Comparison of ENCODE assay signal across 24 cellular contexts in genomic region chr6:15044146-15044882, GRCh38.
DNase-seq lines count a peak whose midpoint lies in the region; ATAC-seq, FAIRE-seq and TF ChIP-seq lines count a peak whose summit lies in the region.
"Had no signal": no experiment of that assay in that cellular context is flagged by ENCODE, and none has a peak within 500 bp of the region (broad histone marks: within the 10 kb centered on the region; RNA-seq: fewer than 3 reads in every experiment).

No MANE protein-coding gene starts in this region.

- intact Hi-C loops in Caco-2 (cut with micrococcal nuclease; ENCODE audit: unreplicated experiment): no loop called here
- intact Hi-C loops in K562 (cut with micrococcal nuclease): no loop called here

- H3K79me1 ChIP-seq in mesendoderm (ENCODE audit: low read length): no peaks in the 10 kb centered on the region

- no peak overlapping the region for H2BK15ac ChIP-seq in mesendoderm (replicated peaks; ENCODE audit: low read depth)

- H4K20me1 ChIP-seq in K562 (replicated peaks; ENCODE audit: control insufficient read depth, insufficient read depth, low read length): no peaks in the 10 kb centered on the region
- H4K20me1 ChIP-seq: BLaER1 treated with 17β-estradiol and CSF1 and Interleukin-3, amounts not matched to agents 10 nM and 100 nM had no signal

- H3K27me3 ChIP-seq in Caco-2 (replicated peaks; ENCODE audit: control insufficient read depth, insufficient read depth, low read length) (no peaks in the 10 kb centered on the region), K562 (ENCODE audit: control insufficient read depth in 2 of 2, insufficient read depth in 2 of 2, low read length in 2 of 2) (no peaks in the 10 kb centered on the region), mesendoderm (ENCODE audit: insufficient read depth, low read length, poor library complexity) (no peaks in the 10 kb centered on the region)
- H3K27me3 ChIP-seq: BLaER1 treated with 17β-estradiol and CSF1 and Interleukin-3, amounts not matched to agents 10 nM and 100 nM; Peyer's patch had no signal

- no peak overlapping the region for H3K4me2 ChIP-seq in K562 (ENCODE audit: insufficient read depth, low read length)
- no peak overlapping the region for H3K4me2 ChIP-seq in mesendoderm (ENCODE audit: low read length)
- H3K4me2 ChIP-seq: A549; BLaER1 treated with 17β-estradiol and CSF1 and Interleukin-3, amounts not matched to agents 10 nM and 100 nM had no signal

- H3K18ac ChIP-seq in mesendoderm (ENCODE audit: low read length): no peak overlapping the region

- no peak for TF ChIP-seq POLR2A in K562 (conservative IDR thresholded peaks at IDR 0.05)

- H3K56ac ChIP-seq in mesendoderm (ENCODE audit: low read length): no peak overlapping the region

- H2BK5ac ChIP-seq in mesendoderm (ENCODE audit: low read length): no peak overlapping the region

- no peak overlapping the region for H3K4me3 Mint-ChIP-seq in Caco-2 (ENCODE audit: unreplicated experiment)
- H3K4me3 Mint-ChIP-seq: CD4-positive, alpha-beta T cell; H9 had no signal

- H3K4me1 ChIP-seq in Caco-2: peaks cover 26% of the 10 kb centered on the region
- peaks cover 3 to 11% of the 10 kb centered on the region in 2 experiments; a peak in 4 of 5 replicates for H3K4me1 ChIP-seq in K562 (replicated peaks in 1 of 2; ENCODE audit: control insufficient read depth in 2 of 2, insufficient read depth in 2 of 2, low read length in 2 of 2)
- H3K4me1 ChIP-seq in mesendoderm (ENCODE audit: control insufficient read depth, low read depth, low read length): peaks cover 8% of the 10 kb centered on the region
- H3K4me1 ChIP-seq: A549 had no signal

- no peaks in the 10 kb centered on the region for H3K36me3 Mint-ChIP-seq in Caco-2 (ENCODE audit: insufficient read depth, unreplicated experiment)

- no peak overlapping the region for H4K5ac ChIP-seq in mesendoderm (ENCODE audit: low read length)

- no peaks in the 10 kb centered on the region for H3K27me3 Mint-ChIP-seq in Caco-2 (ENCODE audit: insufficient read depth, unreplicated experiment)
- H3K27me3 Mint-ChIP-seq: CD4-positive, alpha-beta T cell had no signal

- H3K23ac ChIP-seq in mesendoderm (ENCODE audit: low read length): no peak overlapping the region

- no peaks in the 10 kb centered on the region for H3K9me3 ChIP-seq in Caco-2
- H3K9me3 ChIP-seq in K562 (replicated peaks; ENCODE audit: control insufficient read depth, insufficient read depth, low read depth, low read length): no peaks in the 10 kb centered on the region
- H3K9me3 ChIP-seq: A549; BLaER1 treated with 17β-estradiol and CSF1 and Interleukin-3, amounts not matched to agents 10 nM and 100 nM; Peyer's patch had no signal

- H2BK120ac ChIP-seq in mesendoderm (ENCODE audit: low read depth, low read length): no peak overlapping the region

- DNase-seq in Caco-2 (peak in 1 of 2 experiments; percentile 5), ELF-1 (ENCODE audit: low read depth, low spot score) (peak; percentile 41), K562 (ENCODE audit: extremely low read depth in 1 of 4, low spot score in 3 of 4) (no peak), mesendoderm (peak; percentile 52), foreskin fibroblast (no peak), COLO829 (ENCODE audit: low spot score) (no peak)
- DNase-seq: AML-193; CD4-positive, alpha-beta T cell; COR-L47; DMS 273 treated with DMSO at 0.1 percent for 48 hours; DMS79 treated with DMSO at 0.1 percent for 48 hours; H9; Karpas-422; NCI-H1092 treated with DMSO at 0.1 percent for 48 hours; NCI-H1436; NCI-H187; NCI-H446; NCI-H524 treated with DMSO at 0.1 percent for 48 hours; Peyer's patch; SHP77 treated with DMSO at 0.1 percent for 48 hours; T-helper 1 cell had no signal

- POLR2A ChIA-PET in Caco-2 (lab: Charles Lee): no interaction called here
- POLR2A ChIA-PET in K562 (lab: Yijun Ruan, JAX): interaction anchor here (1.0 to 1.7 kb wide), 2 partner anchors 8 to 199 kb away, joined by 3 to 6 read pairs; no protein-coding TSS in a partner anchor

- ATAC-seq in K562 (peak; percentile 20), HG02885 (IDR thresholded peaks at IDR 0.05; ENCODE audit: poor library complexity, unreplicated experiment) (no peak)
- ATAC-seq: A549 had no signal

- H3K9me3 Mint-ChIP-seq in Caco-2 (ENCODE audit: unreplicated experiment): no peaks in the 10 kb centered on the region
- H3K9me3 Mint-ChIP-seq: CD4-positive, alpha-beta T cell; H9 had no signal

- in situ Hi-C loops in K562 (cut with MboI): no loop called here

- H4K8ac ChIP-seq in mesendoderm (ENCODE audit: low read depth, low read length): no peak overlapping the region

- WGBS in K562 (ENCODE audit: insufficient coverage, low coverage, missing lambda C conversion rate): 67% methylated on average over 4 of the region's 4 CpGs
- WGBS in mesendoderm (ENCODE audit: extremely low coverage, insufficient coverage, low lambda C conversion rate): no CpG with 5 or more reads among the region's 4 CpGs

- H3K27ac ChIP-seq in K562 (ENCODE audit: extremely low read depth, low read depth, low read length) (no peak overlapping the region), mesendoderm (ENCODE audit: low read depth, low read length) (peak overlapping the region; percentile 46)
- H3K27ac ChIP-seq: A549; BLaER1 treated with 17β-estradiol and CSF1 and Interleukin-3, amounts not matched to agents 10 nM and 100 nM; Peyer's patch had no signal

- H2AFZ ChIP-seq in K562 (ENCODE audit: low read depth, low read length): no peak overlapping the region

- H3K79me2 ChIP-seq in K562 (ENCODE audit: control insufficient read depth, insufficient read depth, low read length) (no peaks in the 10 kb centered on the region), mesendoderm (ENCODE audit: control insufficient read depth, insufficient read depth, low read length) (no peaks in the 10 kb centered on the region)

- peak overlapping the region; percentile 27 for H3K27ac Mint-ChIP-seq in Caco-2 (ENCODE audit: unreplicated experiment)
- H3K27ac Mint-ChIP-seq: CD4-positive, alpha-beta T cell had no signal

- TF ChIP-seq RAD21 in K562 (CRISPR knock-in tag; conservative IDR thresholded peaks at IDR 0.05 in 1 of 2, IDR thresholded peaks at IDR 0.05 in 1 of 2): no peak

- H3K36me3 ChIP-seq in Caco-2 (ENCODE audit: control insufficient read depth, insufficient read depth, low read length): no peaks in the 10 kb centered on the region
- no peaks in the 10 kb centered on the region for H3K36me3 ChIP-seq in K562 (ENCODE audit: control insufficient read depth, insufficient read depth, low read length)
- no peaks in the 10 kb centered on the region for H3K36me3 ChIP-seq in mesendoderm (ENCODE audit: control insufficient read depth, insufficient read depth, low read length)
- H3K36me3 ChIP-seq: BLaER1 treated with 17β-estradiol and CSF1 and Interleukin-3, amounts not matched to agents 10 nM and 100 nM; Peyer's patch had no signal

- peaks cover 13% of the 10 kb centered on the region for H3K4me1 Mint-ChIP-seq in Caco-2 (ENCODE audit: low read depth, unreplicated experiment)

- no peaks in the 10 kb centered on the region for H3K9me1 ChIP-seq in K562 (ENCODE audit: control insufficient read depth, insufficient read depth, low read length)

- no peak overlapping the region for H3K9ac ChIP-seq in K562 (ENCODE audit: insufficient read depth in 1 of 2, low read depth in 2 of 2, low read length in 2 of 2)
- no peak overlapping the region for H3K9ac ChIP-seq in mesendoderm (ENCODE audit: low read length)
- H3K9ac ChIP-seq: BLaER1 treated with 17β-estradiol and CSF1 and Interleukin-3, amounts not matched to agents 10 nM and 100 nM had no signal

- BruUV-seq in Caco-2 (replicated peaks; lab: Mats Ljungman, UMichigan): no TSS peak
- BruUV-seq in K562 (replicated peaks; lab: Mats Ljungman, UMichigan): no TSS peak

- no peak for FAIRE-seq in K562 (lab: Jason Lieb, UNC)
- FAIRE-seq: A549 had no signal

- H3K4ac ChIP-seq in mesendoderm (ENCODE audit: low read depth, low read length): peak overlapping the region; percentile 43

- no peak overlapping the region for H2AK5ac ChIP-seq in mesendoderm (ENCODE audit: low read length)

- TF ChIP-seq EP300 in K562 (IDR thresholded peaks at IDR 0.05; ENCODE audit: low read length): no peak

- H3K4me3 ChIP-seq in Caco-2 (ENCODE audit: low read depth, low read length) (no peak overlapping the region), K562 (no peak overlapping the region), mesendoderm (ENCODE audit: low read length) (no peak overlapping the region), foreskin fibroblast (ENCODE audit: low read depth in 1 of 2, low read length in 2 of 2) (no peak overlapping the region)
- H3K4me3 ChIP-seq: A549; BLaER1 treated with 17β-estradiol and CSF1 and Interleukin-3, amounts not matched to agents 10 nM and 100 nM; Peyer's patch had no signal

- CTCF ChIA-PET in Caco-2 (lab: Charles Lee) (no interaction called here), K562 (lab: Yijun Ruan, JAX; ENCODE audit: low intra/inter-chr PET ratio) (no interaction called here)

- no peak for TF ChIP-seq CTCF in Caco-2 (IDR thresholded peaks at IDR 0.05; ENCODE audit: insufficient read depth in 1 of 2, low read depth in 1 of 2, low read length in 1 of 2, severe bottlenecking in 1 of 2, unreplicated experiment in 1 of 2)
- no peak for TF ChIP-seq CTCF in K562 (IDR thresholded peaks at IDR 0.05 in 2 of 3, conservative IDR thresholded peaks at IDR 0.05 in 1 of 3; ENCODE audit: insufficient read depth in 2 of 3, low read depth in 1 of 3, low read length in 3 of 3)
- TF ChIP-seq CTCF in foreskin fibroblast (IDR thresholded peaks at IDR 0.05; ENCODE audit: low read depth, low read length): no peak

TF ChIP-seq in K562, 482 proteins besides CTCF, POLR2A, EP300 and RAD21:
- TF ChIP-seq ZNF165 (CRISPR knock-in tag; IDR thresholded peaks at IDR 0.05; ENCODE audit: borderline replicate concordance) (peak; percentile 17; the same call in 1 of the 2 replicates), ZNF3 (CRISPR knock-in tag; IDR thresholded peaks at IDR 0.05) (peak; percentile 26; the same call in 1 of the 2 replicates), ZNF57 (CRISPR knock-in tag; IDR thresholded peaks at IDR 0.05) (no peak), ILF3 (IDR thresholded peaks at IDR 0.05; ENCODE audit: borderline replicate concordance) (no peak)
- TF ChIP-seq, protein P1, sequence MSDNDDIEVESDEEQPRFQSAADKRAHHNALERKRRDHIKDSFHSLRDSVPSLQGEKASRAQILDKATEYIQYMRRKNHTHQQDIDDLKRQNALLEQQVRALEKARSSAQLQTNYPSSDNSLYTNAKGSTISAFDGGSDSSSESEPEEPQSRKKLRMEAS (CRISPR knock-in tag; IDR thresholded peaks at IDR 0.05): no peak
TF ChIP-seq in K562: peak in this region for 2.

Comparison
In these comparisons a context has a peak if more than half of its experiments do, and no peak if none do; other contexts are left out.
1. DNase-seq: peak in ELF-1 (single experiment) and mesendoderm (single experiment); none in K562 (0 of 4), foreskin fibroblast (0 of 2) and COLO829 (single experiment).